1 cellular context compared by ENCODE assay signal in the genomic region with DNA sequence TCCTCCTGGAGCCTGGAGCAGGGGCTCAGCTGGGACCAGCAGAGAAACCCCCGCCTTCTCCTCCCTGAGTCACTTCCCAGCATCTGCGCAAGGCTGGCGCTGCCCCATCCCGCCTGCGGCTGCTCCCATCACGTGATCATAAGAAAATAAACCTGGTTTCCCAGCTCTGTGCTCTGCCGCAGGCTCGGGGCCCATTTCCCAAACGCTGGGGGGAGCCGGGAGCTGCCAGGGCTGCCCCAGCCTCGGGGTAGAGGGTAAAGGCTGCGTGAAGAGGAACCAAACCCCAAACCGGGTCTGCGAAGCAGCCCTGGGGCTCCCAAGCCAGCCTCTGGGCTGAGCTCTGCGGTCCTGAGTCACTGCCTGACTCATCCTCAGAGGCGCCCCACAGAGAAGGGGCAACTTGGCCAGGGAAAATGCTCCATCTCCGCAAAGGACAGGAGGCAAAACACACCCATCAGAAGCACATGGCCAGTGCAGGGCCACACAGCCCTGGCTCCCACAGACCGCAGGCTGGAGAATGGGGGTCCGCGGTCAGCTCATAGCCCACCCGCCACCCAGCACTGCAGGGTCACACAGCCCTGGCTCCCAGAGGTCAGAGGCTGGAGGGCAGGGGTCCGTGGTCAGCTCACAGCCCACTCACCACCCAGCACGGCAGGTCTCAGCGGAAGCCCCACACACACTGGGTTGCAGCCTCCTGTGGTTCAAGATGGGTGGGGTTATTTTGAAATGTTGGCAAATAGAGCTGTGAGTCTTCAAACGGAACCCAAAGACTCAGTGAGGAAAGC.
TF ChIP-seq lines count a peak whose summit lies in the region.

No MANE protein-coding gene starts in this region.

TF ChIP-seq in GM12878, 131 proteins besides CTCF, POLR2A, EP300 and RAD21 (continued from another document):
- TF ChIP-seq, protein P1, sequence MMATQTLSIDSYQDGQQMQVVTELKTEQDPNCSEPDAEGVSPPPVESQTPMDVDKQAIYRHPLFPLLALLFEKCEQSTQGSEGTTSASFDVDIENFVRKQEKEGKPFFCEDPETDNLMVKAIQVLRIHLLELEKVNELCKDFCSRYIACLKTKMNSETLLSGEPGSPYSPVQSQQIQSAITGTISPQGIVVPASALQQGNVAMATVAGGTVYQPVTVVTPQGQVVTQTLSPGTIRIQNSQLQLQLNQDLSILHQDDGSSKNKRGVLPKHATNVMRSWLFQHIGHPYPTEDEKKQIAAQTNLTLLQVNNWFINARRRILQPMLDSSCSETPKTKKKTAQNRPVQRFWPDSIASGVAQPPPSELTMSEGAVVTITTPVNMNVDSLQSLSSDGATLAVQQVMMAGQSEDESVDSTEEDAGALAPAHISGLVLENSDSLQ (IDR thresholded peaks at IDR 0.05), result no peak
- TF ChIP-seq, protein P2, sequence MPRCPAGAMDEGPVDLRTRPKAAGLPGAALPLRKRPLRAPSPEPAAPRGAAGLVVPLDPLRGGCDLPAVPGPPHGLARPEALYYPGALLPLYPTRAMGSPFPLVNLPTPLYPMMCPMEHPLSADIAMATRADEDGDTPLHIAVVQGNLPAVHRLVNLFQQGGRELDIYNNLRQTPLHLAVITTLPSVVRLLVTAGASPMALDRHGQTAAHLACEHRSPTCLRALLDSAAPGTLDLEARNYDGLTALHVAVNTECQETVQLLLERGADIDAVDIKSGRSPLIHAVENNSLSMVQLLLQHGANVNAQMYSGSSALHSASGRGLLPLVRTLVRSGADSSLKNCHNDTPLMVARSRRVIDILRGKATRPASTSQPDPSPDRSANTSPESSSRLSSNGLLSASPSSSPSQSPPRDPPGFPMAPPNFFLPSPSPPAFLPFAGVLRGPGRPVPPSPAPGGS (IDR thresholded peaks at IDR 0.05; ENCODE audit: borderline replicate concordance, insufficient read depth, low read depth, low read length, poor library complexity, severe bottlenecking), result no peak
- TF ChIP-seq, protein P3, sequence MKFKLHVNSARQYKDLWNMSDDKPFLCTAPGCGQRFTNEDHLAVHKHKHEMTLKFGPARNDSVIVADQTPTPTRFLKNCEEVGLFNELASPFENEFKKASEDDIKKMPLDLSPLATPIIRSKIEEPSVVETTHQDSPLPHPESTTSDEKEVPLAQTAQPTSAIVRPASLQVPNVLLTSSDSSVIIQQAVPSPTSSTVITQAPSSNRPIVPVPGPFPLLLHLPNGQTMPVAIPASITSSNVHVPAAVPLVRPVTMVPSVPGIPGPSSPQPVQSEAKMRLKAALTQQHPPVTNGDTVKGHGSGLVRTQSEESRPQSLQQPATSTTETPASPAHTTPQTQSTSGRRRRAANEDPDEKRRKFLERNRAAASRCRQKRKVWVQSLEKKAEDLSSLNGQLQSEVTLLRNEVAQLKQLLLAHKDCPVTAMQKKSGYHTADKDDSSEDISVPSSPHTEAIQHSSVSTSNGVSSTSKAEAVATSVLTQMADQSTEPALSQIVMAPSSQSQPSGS (IDR thresholded peaks at IDR 0.05; ENCODE audit: low read length), result no peak
- TF ChIP-seq, protein P4, sequence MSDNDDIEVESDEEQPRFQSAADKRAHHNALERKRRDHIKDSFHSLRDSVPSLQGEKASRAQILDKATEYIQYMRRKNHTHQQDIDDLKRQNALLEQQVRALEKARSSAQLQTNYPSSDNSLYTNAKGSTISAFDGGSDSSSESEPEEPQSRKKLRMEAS (IDR thresholded peaks at IDR 0.05; ENCODE audit: low read depth, low read length), result no peak; the same call in 1 of the 2 replicates
- TF ChIP-seq ZSCAN29 (IDR thresholded peaks at IDR 0.05) (no peak), TCF3 (IDR thresholded peaks at IDR 0.05; ENCODE audit: borderline replicate concordance, insufficient read depth, low read depth, low read length) (no peak), NBN (IDR thresholded peaks at IDR 0.05) (no peak), NR2C2 (IDR thresholded peaks at IDR 0.05; ENCODE audit: borderline replicate concordance, control insufficient read depth, insufficient read length, low read depth) (no peak), ZNF207 (IDR thresholded peaks at IDR 0.05; ENCODE audit: borderline replicate concordance) (0 out of 2 replicates have a peak, but pooled peaks have one; percentile 9), ZBED1 (IDR thresholded peaks at IDR 0.05; ENCODE audit: borderline replicate concordance) (no peak), CHD1 (IDR thresholded peaks at IDR 0.05; ENCODE audit: low read depth, low read length) (no peak), IKZF2 (IDR thresholded peaks at IDR 0.05) (peak; percentile 31 to 48; a peak in 3 of 4 replicates), STAT3 (IDR thresholded peaks at IDR 0.05; ENCODE audit: low read depth, low read length) (no peak), ESRRA (IDR thresholded peaks at IDR 0.05; ENCODE audit: low read length) (no peak), PML (IDR thresholded peaks at IDR 0.05; ENCODE audit: low read length) (no peak), IKZF1 (conservative IDR thresholded peaks at IDR 0.05) (peak; percentile 41; the same call in 1 of the 2 replicates), PAX8 (IDR thresholded peaks at IDR 0.05) (no peak), BACH1 (IDR thresholded peaks at IDR 0.05; ENCODE audit: borderline replicate concordance) (peak; percentile 28; the same call in 1 of the 2 replicates), GATAD2B (conservative IDR thresholded peaks at IDR 0.05; ENCODE audit: low read depth) (peak; percentile 59; the same call in 1 of the 2 replicates), NR2F1 (conservative IDR thresholded peaks at IDR 0.05) (peak; percentile 56; the same call in 1 of the 2 replicates), RAD51 (IDR thresholded peaks at IDR 0.05) (peak; percentile 89), BMI1 (IDR thresholded peaks at IDR 0.05; ENCODE audit: borderline replicate concordance) (no peak), MYB (IDR thresholded peaks at IDR 0.05; ENCODE audit: borderline replicate concordance, low read depth, low read length) (no peak), KDM1A (IDR thresholded peaks at IDR 0.05; ENCODE audit: borderline replicate concordance) (no peak), MEF2A (IDR thresholded peaks at IDR 0.05; ENCODE audit: insufficient read depth, low read depth, low read length) (no peak), RBBP5 (conservative IDR thresholded peaks at IDR 0.05) (no peak), BHLHE40 (IDR thresholded peaks at IDR 0.05; ENCODE audit: borderline replicate concordance in 1 of 2, low read depth in 2 of 2, low read length in 1 of 2) (peak; percentile 72 to 82), NR2C1 (IDR thresholded peaks at IDR 0.05) (0 out of 2 replicates have a peak, but pooled peaks have one; percentile 40), MYC (IDR thresholded peaks at IDR 0.05; ENCODE audit: insufficient read depth, insufficient read length, insufficient replicate concordance, low read length, severe bottlenecking) (peak; percentile 53), EZH2 (IDR thresholded peaks at IDR 0.05; ENCODE audit: borderline replicate concordance, control insufficient read depth, low read depth, low read length) (no peak), ZNF274 (IDR thresholded peaks at IDR 0.05; ENCODE audit: insufficient read depth, insufficient read length) (no peak), SREBF2 (IDR thresholded peaks at IDR 0.05; ENCODE audit: low read length) (no peak), LARP7 (IDR thresholded peaks at IDR 0.05) (no peak), SMAD1 (IDR thresholded peaks at IDR 0.05; ENCODE audit: low read depth, partially characterized antibody) (no peak), SIN3A (IDR thresholded peaks at IDR 0.05; ENCODE audit: low read depth, low read length) (peak; percentile 57; the same call in 1 of the 2 replicates), JUND (IDR thresholded peaks at IDR 0.05; ENCODE audit: low read depth, low read length) (no peak)
- TF ChIP-seq, protein P5, sequence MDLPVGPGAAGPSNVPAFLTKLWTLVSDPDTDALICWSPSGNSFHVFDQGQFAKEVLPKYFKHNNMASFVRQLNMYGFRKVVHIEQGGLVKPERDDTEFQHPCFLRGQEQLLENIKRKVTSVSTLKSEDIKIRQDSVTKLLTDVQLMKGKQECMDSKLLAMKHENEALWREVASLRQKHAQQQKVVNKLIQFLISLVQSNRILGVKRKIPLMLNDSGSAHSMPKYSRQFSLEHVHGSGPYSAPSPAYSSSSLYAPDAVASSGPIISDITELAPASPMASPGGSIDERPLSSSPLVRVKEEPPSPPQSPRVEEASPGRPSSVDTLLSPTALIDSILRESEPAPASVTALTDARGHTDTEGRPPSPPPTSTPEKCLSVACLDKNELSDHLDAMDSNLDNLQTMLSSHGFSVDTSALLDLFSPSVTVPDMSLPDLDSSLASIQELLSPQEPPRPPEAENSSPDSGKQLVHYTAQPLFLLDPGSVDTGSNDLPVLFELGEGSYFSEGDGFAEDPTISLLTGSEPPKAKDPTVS (IDR thresholded peaks at IDR 0.05; ENCODE audit: low read depth, low read length), result no peak
- TF ChIP-seq, protein P6, sequence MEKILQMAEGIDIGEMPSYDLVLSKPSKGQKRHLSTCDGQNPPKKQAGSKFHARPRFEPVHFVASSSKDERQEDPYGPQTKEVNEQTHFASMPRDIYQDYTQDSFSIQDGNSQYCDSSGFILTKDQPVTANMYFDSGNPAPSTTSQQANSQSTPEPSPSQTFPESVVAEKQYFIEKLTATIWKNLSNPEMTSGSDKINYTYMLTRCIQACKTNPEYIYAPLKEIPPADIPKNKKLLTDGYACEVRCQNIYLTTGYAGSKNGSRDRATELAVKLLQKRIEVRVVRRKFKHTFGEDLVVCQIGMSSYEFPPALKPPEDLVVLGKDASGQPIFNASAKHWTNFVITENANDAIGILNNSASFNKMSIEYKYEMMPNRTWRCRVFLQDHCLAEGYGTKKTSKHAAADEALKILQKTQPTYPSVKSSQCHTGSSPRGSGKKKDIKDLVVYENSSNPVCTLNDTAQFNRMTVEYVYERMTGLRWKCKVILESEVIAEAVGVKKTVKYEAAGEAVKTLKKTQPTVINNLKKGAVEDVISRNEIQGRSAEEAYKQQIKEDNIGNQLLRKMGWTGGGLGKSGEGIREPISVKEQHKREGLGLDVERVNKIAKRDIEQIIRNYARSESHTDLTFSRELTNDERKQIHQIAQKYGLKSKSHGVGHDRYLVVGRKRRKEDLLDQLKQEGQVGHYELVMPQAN (conservative IDR thresholded peaks at IDR 0.05), result no peak
- TF ChIP-seq, protein P7, sequence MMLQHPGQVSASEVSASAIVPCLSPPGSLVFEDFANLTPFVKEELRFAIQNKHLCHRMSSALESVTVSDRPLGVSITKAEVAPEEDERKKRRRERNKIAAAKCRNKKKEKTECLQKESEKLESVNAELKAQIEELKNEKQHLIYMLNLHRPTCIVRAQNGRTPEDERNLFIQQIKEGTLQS (IDR thresholded peaks at IDR 0.05; ENCODE audit: borderline replicate concordance, extremely low read depth, low read depth, low read length), result no peak
- TF ChIP-seq, protein P8, sequence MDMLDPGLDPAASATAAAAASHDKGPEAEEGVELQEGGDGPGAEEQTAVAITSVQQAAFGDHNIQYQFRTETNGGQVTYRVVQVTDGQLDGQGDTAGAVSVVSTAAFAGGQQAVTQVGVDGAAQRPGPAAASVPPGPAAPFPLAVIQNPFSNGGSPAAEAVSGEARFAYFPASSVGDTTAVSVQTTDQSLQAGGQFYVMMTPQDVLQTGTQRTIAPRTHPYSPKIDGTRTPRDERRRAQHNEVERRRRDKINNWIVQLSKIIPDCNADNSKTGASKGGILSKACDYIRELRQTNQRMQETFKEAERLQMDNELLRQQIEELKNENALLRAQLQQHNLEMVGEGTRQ (IDR thresholded peaks at IDR 0.05; ENCODE audit: borderline replicate concordance, low read depth, low read length), result peak; percentile 41
- TF ChIP-seq, protein P9, sequence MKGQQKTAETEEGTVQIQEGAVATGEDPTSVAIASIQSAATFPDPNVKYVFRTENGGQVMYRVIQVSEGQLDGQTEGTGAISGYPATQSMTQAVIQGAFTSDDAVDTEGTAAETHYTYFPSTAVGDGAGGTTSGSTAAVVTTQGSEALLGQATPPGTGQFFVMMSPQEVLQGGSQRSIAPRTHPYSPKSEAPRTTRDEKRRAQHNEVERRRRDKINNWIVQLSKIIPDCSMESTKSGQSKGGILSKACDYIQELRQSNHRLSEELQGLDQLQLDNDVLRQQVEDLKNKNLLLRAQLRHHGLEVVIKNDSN (IDR thresholded peaks at IDR 0.05; ENCODE audit: borderline replicate concordance, extremely low read length, insufficient read depth, low read depth, low read length), result peak; percentile 71
- TF ChIP-seq, protein P10, sequence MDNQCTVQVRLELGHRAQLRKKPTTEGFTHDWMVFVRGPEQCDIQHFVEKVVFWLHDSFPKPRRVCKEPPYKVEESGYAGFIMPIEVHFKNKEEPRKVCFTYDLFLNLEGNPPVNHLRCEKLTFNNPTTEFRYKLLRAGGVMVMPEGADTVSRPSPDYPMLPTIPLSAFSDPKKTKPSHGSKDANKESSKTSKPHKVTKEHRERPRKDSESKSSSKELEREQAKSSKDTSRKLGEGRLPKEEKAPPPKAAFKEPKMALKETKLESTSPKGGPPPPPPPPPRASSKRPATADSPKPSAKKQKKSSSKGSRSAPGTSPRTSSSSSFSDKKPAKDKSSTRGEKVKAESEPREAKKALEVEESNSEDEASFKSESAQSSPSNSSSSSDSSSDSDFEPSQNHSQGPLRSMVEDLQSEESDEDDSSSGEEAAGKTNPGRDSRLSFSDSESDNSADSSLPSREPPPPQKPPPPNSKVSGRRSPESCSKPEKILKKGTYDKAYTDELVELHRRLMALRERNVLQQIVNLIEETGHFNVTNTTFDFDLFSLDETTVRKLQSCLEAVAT (IDR thresholded peaks at IDR 0.05), result no peak
- TF ChIP-seq, protein P11, sequence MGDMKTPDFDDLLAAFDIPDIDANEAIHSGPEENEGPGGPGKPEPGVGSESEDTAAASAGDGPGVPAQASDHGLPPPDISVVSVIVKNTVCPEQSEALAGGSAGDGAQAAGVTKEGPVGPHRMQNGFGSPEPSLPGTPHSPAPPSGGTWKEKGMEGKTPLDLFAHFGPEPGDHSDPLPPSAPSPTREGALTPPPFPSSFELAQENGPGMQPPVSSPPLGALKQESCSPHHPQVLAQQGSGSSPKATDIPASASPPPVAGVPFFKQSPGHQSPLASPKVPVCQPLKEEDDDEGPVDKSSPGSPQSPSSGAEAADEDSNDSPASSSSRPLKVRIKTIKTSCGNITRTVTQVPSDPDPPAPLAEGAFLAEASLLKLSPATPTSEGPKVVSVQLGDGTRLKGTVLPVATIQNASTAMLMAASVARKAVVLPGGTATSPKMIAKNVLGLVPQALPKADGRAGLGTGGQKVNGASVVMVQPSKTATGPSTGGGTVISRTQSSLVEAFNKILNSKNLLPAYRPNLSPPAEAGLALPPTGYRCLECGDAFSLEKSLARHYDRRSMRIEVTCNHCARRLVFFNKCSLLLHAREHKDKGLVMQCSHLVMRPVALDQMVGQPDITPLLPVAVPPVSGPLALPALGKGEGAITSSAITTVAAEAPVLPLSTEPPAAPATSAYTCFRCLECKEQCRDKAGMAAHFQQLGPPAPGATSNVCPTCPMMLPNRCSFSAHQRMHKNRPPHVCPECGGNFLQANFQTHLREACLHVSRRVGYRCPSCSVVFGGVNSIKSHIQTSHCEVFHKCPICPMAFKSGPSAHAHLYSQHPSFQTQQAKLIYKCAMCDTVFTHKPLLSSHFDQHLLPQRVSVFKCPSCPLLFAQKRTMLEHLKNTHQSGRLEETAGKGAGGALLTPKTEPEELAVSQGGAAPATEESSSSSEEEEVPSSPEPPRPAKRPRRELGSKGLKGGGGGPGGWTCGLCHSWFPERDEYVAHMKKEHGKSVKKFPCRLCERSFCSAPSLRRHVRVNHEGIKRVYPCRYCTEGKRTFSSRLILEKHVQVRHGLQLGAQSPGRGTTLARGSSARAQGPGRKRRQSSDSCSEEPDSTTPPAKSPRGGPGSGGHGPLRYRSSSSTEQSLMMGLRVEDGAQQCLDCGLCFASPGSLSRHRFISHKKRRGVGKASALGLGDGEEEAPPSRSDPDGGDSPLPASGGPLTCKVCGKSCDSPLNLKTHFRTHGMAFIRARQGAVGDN (IDR thresholded peaks at IDR 0.05), result no peak
